25 cellular contexts compared by ENCODE assay signal in the genomic region with DNA sequence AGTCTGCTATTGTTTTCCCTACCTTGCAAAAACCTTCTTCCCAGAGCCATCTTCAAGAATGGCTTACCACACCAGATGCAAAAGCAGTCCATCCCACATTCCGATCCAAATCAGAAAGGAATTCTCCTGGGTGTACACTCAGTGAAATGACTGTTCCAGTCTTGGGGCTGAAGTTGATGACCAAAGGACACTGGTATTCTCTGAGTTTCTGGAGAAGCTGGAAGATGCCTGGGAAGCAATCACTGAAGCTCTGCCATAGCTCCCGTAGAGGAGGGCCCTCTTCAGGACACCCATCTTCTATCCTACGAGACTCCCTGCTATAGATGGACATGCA.
A peak's percentile ranks its signal among the peaks of the same experiment; 100 is the strongest.
DNase-seq lines count a peak whose midpoint lies in the region; ATAC-seq and TF ChIP-seq lines count a peak whose summit lies in the region.
"Had no signal": no experiment of that assay in that cellular context is flagged by ENCODE, and none has a peak within 500 bp of the region (broad histone marks: within the 10 kb centered on the region; RNA-seq: fewer than 3 reads in every experiment).

No MANE protein-coding gene starts in this region.

- TF ChIP-seq CTCF in AG10803 (conservative IDR thresholded peaks at IDR 0.05; ENCODE audit: low read length) (no peak), brain microvascular endothelial cell (IDR thresholded peaks at IDR 0.05; ENCODE audit: low read depth, low read length, missing control alignments) (no peak)

- in situ Hi-C loops in brain microvascular endothelial cell (cut with HindIII; ENCODE audit: low pct_ligation_motif_present, low sequenced_read_pairs), result no loop called here

- DNase-seq in AG10803 (ENCODE audit: low read depth) (peak; percentile 79), HCEC 1CT (peak; percentile 28), dedifferentiated amniotic fluid mesenchymal stem cell (ENCODE audit: extremely low spot score) (peak; percentile 37), kidney tubule cell (ENCODE audit: low spot score) (peak; percentile 72), NCI-H1436 treated with DMSO at 0.1 percent for 48 hours (lab: John Stamatoyannopoulos, UW) (no peak), OCI-M1 (lab: John Stamatoyannopoulos, UW) (no peak), brain microvascular endothelial cell (no peak)
- DNase-seq: activated B cell treated with CpG ODN at 0.5 μM for 24 hours; activated CD8-positive, alpha-beta memory T cell treated with anti-CD3 and anti-CD28 coated beads, Interleukin-2, amount 10 ng/mL, durations not matched to agents 7 days and 5 days; activated naive CD4-positive, alpha-beta T cell; activated T-cell treated with anti-CD3 and anti-CD28 coated beads, Interleukin-2, amount 50 U/mL, for 72 hours; Calu3; DMS79 treated with DMSO at 0.1 percent for 48 hours; effector CD4-positive, alpha-beta T cell; hippocampal formation; left lung; MG63; naive thymus-derived CD8-positive, alpha-beta T cell; NCI-H2029 treated with DMSO at 0.1 percent for 48 hours; NCI-H345; NCI-H774; nucleus accumbens; T-cell had no signal

- no peak for ATAC-seq in GM21360 (IDR thresholded peaks at IDR 0.05; ENCODE audit: unreplicated experiment)
- ATAC-seq: activated CD8-positive, alpha-beta memory T cell treated with anti-CD3 and anti-CD28 coated beads, Interleukin-2, amount 10 ng/mL, durations not matched to agents 7 days and 5 days; activated T-cell treated with anti-CD3 and anti-CD28 coated beads, Interleukin-2, amount 50 U/mL, for 72 hours; left lung; naive thymus-derived CD8-positive, alpha-beta T cell; T-cell had no signal

- H3K27me3 ChIP-seq in brain microvascular endothelial cell (replicated peaks), result no peaks in the 10 kb centered on the region
- H3K27me3 ChIP-seq: left lung, MG63, SJSA1 had no signal

- H3K4me3 ChIP-seq in AG10803 (ENCODE audit: low read length), result no peak overlapping the region
- no peak overlapping the region for H3K4me3 ChIP-seq in brain microvascular endothelial cell (ENCODE audit: low read depth, low read length)
- H3K4me3 ChIP-seq: left lung, MG63, SJSA1 had no signal

- no peaks in the 10 kb centered on the region for H3K36me3 ChIP-seq in brain microvascular endothelial cell (replicated peaks)
- H3K36me3 ChIP-seq: MG63, SJSA1 had no signal

- no peak overlapping the region for H3K27ac ChIP-seq in brain microvascular endothelial cell
- H3K27ac ChIP-seq: left lung, SJSA1 had no signal

Comparison
In these comparisons a context has a peak if more than half of its experiments do, and no peak if none do; other contexts are left out.
1. DNase-seq: peak in AG10803 (single experiment), HCEC 1CT (single experiment), dedifferentiated amniotic fluid mesenchymal stem cell (single experiment) and kidney tubule cell (single experiment); none in NCI-H1436 treated with DMSO at 0.1 percent for 48 hours (single experiment), OCI-M1 (single experiment) and brain microvascular endothelial cell (single experiment).